14 cellular contexts compared by ENCODE assay signal in the genomic region with DNA sequence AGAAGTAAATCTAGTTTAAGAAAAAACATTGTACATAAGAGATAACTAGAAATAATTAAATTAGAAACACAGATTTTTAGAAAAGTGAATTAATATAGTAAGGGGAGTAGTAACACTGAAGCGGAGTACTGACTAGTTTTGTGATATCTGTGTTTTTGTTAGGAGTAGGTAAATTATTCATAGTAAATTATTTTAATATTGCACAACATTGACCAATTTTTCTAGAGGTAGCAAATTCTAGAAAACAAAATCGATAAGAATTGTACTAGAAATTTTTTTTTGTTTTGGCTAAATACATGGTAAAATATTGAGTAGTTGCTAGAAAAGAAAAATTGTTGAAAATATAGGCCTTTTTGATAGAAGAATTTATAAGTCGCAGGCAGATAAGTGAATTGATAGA.
DNase-seq lines count a peak whose midpoint lies in the region; ATAC-seq and TF ChIP-seq lines count a peak whose summit lies in the region.
"Had no signal": no experiment of that assay in that cellular context is flagged by ENCODE, and none has a peak within 500 bp of the region (broad histone marks: within the 10 kb centered on the region; RNA-seq: fewer than 3 reads in every experiment).

No MANE protein-coding gene starts in this region.

- H3K36me3 ChIP-seq in GM23248 (ENCODE audit: low read depth) = 0 out of 2 replicates have a peak, but pooled peaks cover 4% of the 10 kb centered on the region
- peaks cover 53% of the 10 kb centered on the region for H3K36me3 ChIP-seq in SJCRH30
- no peaks in the 10 kb centered on the region for H3K36me3 ChIP-seq in fibroblast of lung (ENCODE audit: control insufficient read depth, insufficient read depth, low read length)
- no peaks in the 10 kb centered on the region for H3K36me3 ChIP-seq in psoas muscle (ENCODE audit: insufficient read depth in 1 of 2, low read depth in 1 of 2)

- H3K4me2 ChIP-seq in GM23248 (ENCODE audit: unreplicated experiment) = peak overlapping the region; percentile 97
- H3K4me2 ChIP-seq in fibroblast of lung (ENCODE audit: extremely low read depth, insufficient read depth, low read length) = peak overlapping the region; percentile 99

- intact Hi-C loops in psoas muscle (cut with DNase I) = no loop called here

- no peaks in the 10 kb centered on the region for H3K27me3 ChIP-seq in GM23248 (replicated peaks; ENCODE audit: insufficient read depth)
- H3K27me3 ChIP-seq in SJCRH30 = no peaks in the 10 kb centered on the region
- no peaks in the 10 kb centered on the region for H3K27me3 ChIP-seq in fibroblast of lung (ENCODE audit: control insufficient read depth, insufficient read depth, low read length)
- no peaks in the 10 kb centered on the region for H3K27me3 ChIP-seq in psoas muscle (ENCODE audit: insufficient read depth in 3 of 3, low read length in 2 of 3)
- H3K27me3 ChIP-seq: testis had no signal

- ATAC-seq in psoas muscle = no peak
- no peak for ATAC-seq in GM21529 (IDR thresholded peaks at IDR 0.05; ENCODE audit: unreplicated experiment)
- ATAC-seq in HG02678 (IDR thresholded peaks at IDR 0.05; ENCODE audit: unreplicated experiment) = no peak
- ATAC-seq: activated CD8-positive, alpha-beta T cell treated with anti-CD3 and anti-CD28 coated beads, Interleukin-2, amount 10 ng/mL, durations not matched to agents 7 days and 5 days had no signal

- in situ Hi-C loops in GM23248 (cut with MboI) = no loop called here

- POLR2A ChIA-PET in HEK293T (lab: Yijun Ruan, JAX) = no interaction called here

- DNase-seq in GM23248 (no peak), SJCRH30 (no peak), fibroblast of lung (ENCODE audit: low read depth in 2 of 2) (no peak), psoas muscle (no peak), HEK293T (ENCODE audit: extremely low spot score) (no peak), NCI-H446 (lab: John Stamatoyannopoulos, UW) (no peak)
- DNase-seq: activated CD8-positive, alpha-beta T cell treated with anti-CD3 and anti-CD28 coated beads, Interleukin-2, amount 10 ng/mL, durations not matched to agents 7 days and 5 days; Caco-2; H7; kidney glomerular epithelial cell; NCI-H2029 treated with DMSO at 0.1 percent for 48 hours; testis had no signal

- H3F3A ChIP-seq in GM23248 (ENCODE audit: insufficient read depth) = peaks cover 35% of the 10 kb centered on the region

- H3K79me2 ChIP-seq in GM23248 (ENCODE audit: insufficient read depth) (peaks cover 91% of the 10 kb centered on the region), fibroblast of lung (ENCODE audit: control insufficient read depth, insufficient read depth, low read length) (peaks cover 71% of the 10 kb centered on the region)

- H3K9ac ChIP-seq in GM23248 (peak overlapping the region; percentile 85), fibroblast of lung (ENCODE audit: insufficient read depth, low read length) (no peak overlapping the region)

- H3K9me3 ChIP-seq in GM23248 (ENCODE audit: low read depth) (no peaks in the 10 kb centered on the region), SJCRH30 (replicated peaks) (no peaks in the 10 kb centered on the region), fibroblast of lung (ENCODE audit: control insufficient read depth, insufficient read depth, low read depth, low read length) (no peaks in the 10 kb centered on the region), psoas muscle (no peaks in the 10 kb centered on the region)
- H3K9me3 ChIP-seq: Caco-2, testis had no signal

- H3K27ac ChIP-seq in GM23248 (peak overlapping the region; percentile 2; the same call in 1 of the 2 replicates), SJCRH30 (no peak overlapping the region), fibroblast of lung (ENCODE audit: insufficient read depth, low read length) (no peak overlapping the region), psoas muscle (no peak overlapping the region)
- H3K27ac ChIP-seq: testis had no signal

- 81 to 83% methylated on average over 3 of the region's 3 CpGs for WGBS in GM23248 (ENCODE audit: low coverage in 1 of 2, low lambda C conversion rate in 2 of 2, missing lambda C conversion rate in 2 of 2), 2 experiments
- WGBS in psoas muscle, 3 donors = 73 to 81% (median 77%) methylated on average over 3 of the region's 3 CpGs

- H3K4me1 ChIP-seq in GM23248 (ENCODE audit: insufficient read depth) (peaks cover 56% of the 10 kb centered on the region), SJCRH30 (peaks cover 3% of the 10 kb centered on the region; the same call in 1 of the 2 replicates), fibroblast of lung (ENCODE audit: control insufficient read depth, extremely low read depth, insufficient read depth, low read length) (peaks cover 9% of the 10 kb centered on the region), psoas muscle (peaks cover 72% of the 10 kb centered on the region)
- H3K4me1 ChIP-seq: Caco-2 had no signal

- H3K9me2 ChIP-seq in GM23248 (ENCODE audit: insufficient read depth) = no peaks in the 10 kb centered on the region

- no peak for TF ChIP-seq CTCF in fibroblast of lung (conservative IDR thresholded peaks at IDR 0.05 in 1 of 2, IDR thresholded peaks at IDR 0.05 in 1 of 2; ENCODE audit: low read depth in 1 of 2, low read length in 2 of 2)
- no peak for TF ChIP-seq CTCF in psoas muscle (IDR thresholded peaks at IDR 0.05)

- CTCF ChIA-PET in HEK293T (lab: Yijun Ruan, JAX) = no interaction called here

- H4K20me1 ChIP-seq in GM23248 (ENCODE audit: insufficient read depth) (no peaks in the 10 kb centered on the region), fibroblast of lung (ENCODE audit: control insufficient read depth, extremely low read depth, insufficient read depth, low read length) (no peaks in the 10 kb centered on the region)

- peak overlapping the region; percentile 76 for H3K4me3 ChIP-seq in GM23248
- H3K4me3 ChIP-seq in SJCRH30 = peak overlapping the region; percentile 71
- peak overlapping the region in 3 of 4 experiments; percentile 68 to 97 (median 84) for H3K4me3 ChIP-seq in fibroblast of lung (replicated peaks in 1 of 4; ENCODE audit: control extremely low read depth in 1 of 4, insufficient read depth in 1 of 4, low read depth in 3 of 4, low read length in 4 of 4)
- H3K4me3 ChIP-seq in psoas muscle = peak overlapping the region; percentile 69
- H3K4me3 ChIP-seq: testis had no signal

- H2AFZ ChIP-seq in GM23248 = no peak overlapping the region
- H2AFZ ChIP-seq in fibroblast of lung (ENCODE audit: low read length) = no peak overlapping the region

TF ChIP-seq in HEK293T, 16 proteins besides CTCF, POLR2A, EP300 and RAD21:
- no peak for TF ChIP-seq SP1 (IDR thresholded peaks at IDR 0.05)
- no peak for TF ChIP-seq ELF4 (IDR thresholded peaks at IDR 0.05)
- TF ChIP-seq TARDBP (IDR thresholded peaks at IDR 0.05) = no peak
- TF ChIP-seq NFRKB (IDR thresholded peaks at IDR 0.05) = no peak
- TF ChIP-seq FOXM1 (IDR thresholded peaks at IDR 0.05; ENCODE audit: borderline replicate concordance) = no peak
